Comparison of ENCODE assay signal across 8 cellular contexts in the genomic region with DNA sequence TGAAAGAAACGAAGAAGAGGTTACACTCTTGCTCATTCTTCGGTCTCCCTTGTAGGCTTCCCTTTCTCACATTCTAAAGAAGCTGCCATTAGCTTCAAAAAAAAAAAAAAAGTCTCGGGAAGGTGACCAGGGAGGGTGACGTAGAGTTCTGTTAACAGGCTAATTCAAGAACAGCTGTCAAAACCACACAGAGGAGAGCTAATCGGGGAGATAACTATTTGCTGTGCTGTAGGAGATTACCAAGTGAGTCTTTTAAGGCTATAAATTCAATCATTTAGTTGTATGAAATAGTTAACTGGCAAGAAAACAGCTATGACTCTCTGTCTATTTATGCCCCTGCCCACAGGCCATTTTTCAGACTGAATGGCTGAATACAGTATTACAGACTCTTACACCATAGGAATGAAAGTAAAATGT.
DNase-seq lines count a peak whose midpoint lies in the region; ATAC-seq, FAIRE-seq and TF ChIP-seq lines count a peak whose summit lies in the region.

No MANE protein-coding gene starts in this region.

- no peaks in the 10 kb centered on the region for H3K9me3 Mint-ChIP-seq in activated T-helper 1 cell treated with anti-CD3 and anti-CD28 coated beads, Interleukin-12 subunit alpha, Interleukin-12 subunit beta, Interleukin-2, Interleukin-4 antibody, amounts not matched to agents 30 ng/mL and 10 ng/mL and 1 ng/mL, durations not matched to agents 14 hours and 24 hours and 36 hours

- H2AFZ ChIP-seq in K562 (ENCODE audit: low read depth, low read length), result no peak overlapping the region

- no peaks in the 10 kb centered on the region for H3K79me2 ChIP-seq in K562 (ENCODE audit: control insufficient read depth, insufficient read depth, low read length)

- 0% methylated on average over 5 of the region's 5 CpGs for WGBS in K562 (ENCODE audit: insufficient coverage, low coverage, missing lambda C conversion rate)

- H3K4me3 ChIP-seq in K562 (no peak overlapping the region), skin epidermis (peak overlapping the region; percentile 12 to 46 (median 27))

- H3K9ac ChIP-seq in K562 (ENCODE audit: insufficient read depth in 1 of 2, low read depth in 2 of 2, low read length in 2 of 2), result no peak overlapping the region

- H3K9me3 ChIP-seq in K562 (replicated peaks; ENCODE audit: control insufficient read depth, insufficient read depth, low read depth, low read length), result no peaks in the 10 kb centered on the region

- no peaks in the 10 kb centered on the region for H4K20me1 ChIP-seq in K562 (replicated peaks; ENCODE audit: control insufficient read depth, insufficient read depth, low read length)

- CTCF ChIA-PET in K562 (lab: Yijun Ruan, JAX; ENCODE audit: low intra/inter-chr PET ratio), result interaction anchor here (0.6 kb wide), 1 partner anchor 10 kb away, joined by 3 read pairs; no protein-coding TSS in a partner anchor

- POLR2A ChIA-PET in K562 (lab: Yijun Ruan, JAX), result interaction anchor here (0.6 kb wide), 1 partner anchor 72 kb away, joined by 3 read pairs; no protein-coding TSS in a partner anchor

- no peak overlapping the region for H3K4me2 ChIP-seq in K562 (ENCODE audit: insufficient read depth, low read length)

- no peaks in the 10 kb centered on the region for H3K4me1 Mint-ChIP-seq in activated T-helper 1 cell treated with anti-CD3 and anti-CD28 coated beads, Interleukin-12 subunit alpha, Interleukin-12 subunit beta, Interleukin-2, Interleukin-4 antibody, amounts not matched to agents 30 ng/mL and 10 ng/mL and 1 ng/mL, durations not matched to agents 14 hours and 24 hours and 36 hours (ENCODE audit: low read depth)

- no peak overlapping the region for H3K4me3 Mint-ChIP-seq in activated T-helper 1 cell treated with anti-CD3 and anti-CD28 coated beads, Interleukin-12 subunit alpha, Interleukin-12 subunit beta, Interleukin-2, Interleukin-4 antibody, amounts not matched to agents 30 ng/mL and 10 ng/mL and 1 ng/mL, durations not matched to agents 14 hours and 24 hours and 36 hours

- no peaks in the 10 kb centered on the region for H3K27me3 ChIP-seq in K562 (ENCODE audit: control insufficient read depth in 2 of 2, insufficient read depth in 2 of 2, low read length in 2 of 2)

- TF ChIP-seq RAD21 in K562 (CRISPR knock-in tag; conservative IDR thresholded peaks at IDR 0.05 in 1 of 2, IDR thresholded peaks at IDR 0.05 in 1 of 2), result no peak

- no peak for TF ChIP-seq POLR2A in K562 (conservative IDR thresholded peaks at IDR 0.05)

- FAIRE-seq in K562 (lab: Jason Lieb, UNC) (no peak), islet of Langerhans (lab: Jason Lieb, UNC) (peak; percentile 97)

- in situ Hi-C loops in K562 (cut with MboI), result no loop called here

- H3K36me3 Mint-ChIP-seq in activated T-helper 1 cell treated with anti-CD3 and anti-CD28 coated beads, Interleukin-12 subunit alpha, Interleukin-12 subunit beta, Interleukin-2, Interleukin-4 antibody, amounts not matched to agents 30 ng/mL and 10 ng/mL and 1 ng/mL, durations not matched to agents 14 hours and 24 hours and 36 hours (ENCODE audit: low read depth), result no peaks in the 10 kb centered on the region

- intact Hi-C loops in K562 (cut with micrococcal nuclease), result no loop called here
- intact Hi-C loops in activated T-helper 1 cell treated with anti-CD3 and anti-CD28 coated beads, Interleukin-12 subunit alpha, Interleukin-12 subunit beta, Interleukin-2, Interleukin-4 antibody, amounts not matched to agents 30 ng/mL and 10 ng/mL and 1 ng/mL, durations not matched to agents 14 hours and 24 hours and 36 hours (cut with micrococcal nuclease), result no loop called here

- TF ChIP-seq EP300 in K562 (IDR thresholded peaks at IDR 0.05; ENCODE audit: low read length), result no peak

- DNase-seq in H4 (ENCODE audit: low spot score) (peak; percentile 63), K562 (ENCODE audit: extremely low read depth in 1 of 4, low spot score in 3 of 4) (no peak), KG1 (lab: John Stamatoyannopoulos, UW) (no peak), SIG-M5 treated with dmso at 0.1 percent for 504 hours (lab: John Stamatoyannopoulos, UW; ENCODE audit: unreplicated experiment) (no peak)
- DNase-seq in activated T-helper 1 cell treated with anti-CD3 and anti-CD28 coated beads, Interleukin-12 subunit alpha, Interleukin-12 subunit beta, Interleukin-2, Interleukin-4 antibody, amounts not matched to agents 30 ng/mL and 10 ng/mL and 1 ng/mL, durations not matched to agents 14 hours and 24 hours and 36 hours (ENCODE audit: low spot score), result no peak
- DNase-seq in activated CD4-positive, CD25-positive, alpha-beta regulatory T cell treated with anti-CD3 and anti-CD28 coated beads, Interleukin-2, amount 50 U/mL, for 72 hours, result no peak

- TF ChIP-seq CTCF in K562 (IDR thresholded peaks at IDR 0.05 in 2 of 3, conservative IDR thresholded peaks at IDR 0.05 in 1 of 3; ENCODE audit: insufficient read depth in 2 of 3, low read depth in 1 of 3, low read length in 3 of 3), result no peak

- no peaks in the 10 kb centered on the region for H3K4me1 ChIP-seq in K562 (replicated peaks in 1 of 2; ENCODE audit: control insufficient read depth in 2 of 2, insufficient read depth in 2 of 2, low read length in 2 of 2)

- no peaks in the 10 kb centered on the region for H3K36me3 ChIP-seq in K562 (ENCODE audit: control insufficient read depth, insufficient read depth, low read length)

- ATAC-seq in K562, result no peak

- H3K27ac ChIP-seq in K562 (ENCODE audit: extremely low read depth, low read depth, low read length), result no peak overlapping the region
- peak overlapping the region in 20 of 21 experiments; percentile 61 to 93 (median 77) for H3K27ac ChIP-seq in skin epidermis

- H3K27me3 Mint-ChIP-seq in activated T-helper 1 cell treated with anti-CD3 and anti-CD28 coated beads, Interleukin-12 subunit alpha, Interleukin-12 subunit beta, Interleukin-2, Interleukin-4 antibody, amounts not matched to agents 30 ng/mL and 10 ng/mL and 1 ng/mL, durations not matched to agents 14 hours and 24 hours and 36 hours (ENCODE audit: insufficient read depth), result peaks cover 6% of the 10 kb centered on the region

- BruUV-seq in K562 (replicated peaks; lab: Mats Ljungman, UMichigan), result no TSS peak

- H3K9me1 ChIP-seq in K562 (ENCODE audit: control insufficient read depth, insufficient read depth, low read length), result no peaks in the 10 kb centered on the region

- no peak overlapping the region for H3K27ac Mint-ChIP-seq in activated T-helper 1 cell treated with anti-CD3 and anti-CD28 coated beads, Interleukin-12 subunit alpha, Interleukin-12 subunit beta, Interleukin-2, Interleukin-4 antibody, amounts not matched to agents 30 ng/mL and 10 ng/mL and 1 ng/mL, durations not matched to agents 14 hours and 24 hours and 36 hours

TF ChIP-seq in K562, 482 proteins besides CTCF, POLR2A, EP300 and RAD21:
- TF ChIP-seq MCM3 (IDR thresholded peaks at IDR 0.05) (no peak), SMC3 (conservative IDR thresholded peaks at IDR 0.05; ENCODE audit: insufficient read depth, low read depth, low read length) (no peak), MCM7 (IDR thresholded peaks at IDR 0.05) (no peak), HDAC1 (IDR thresholded peaks at IDR 0.05) (no peak), GABPA (tag; conservative IDR thresholded peaks at IDR 0.05; ENCODE audit: low read depth) (0 out of 2 replicates have a peak, but pooled peaks have one; percentile 11)
- TF ChIP-seq, protein P1, sequence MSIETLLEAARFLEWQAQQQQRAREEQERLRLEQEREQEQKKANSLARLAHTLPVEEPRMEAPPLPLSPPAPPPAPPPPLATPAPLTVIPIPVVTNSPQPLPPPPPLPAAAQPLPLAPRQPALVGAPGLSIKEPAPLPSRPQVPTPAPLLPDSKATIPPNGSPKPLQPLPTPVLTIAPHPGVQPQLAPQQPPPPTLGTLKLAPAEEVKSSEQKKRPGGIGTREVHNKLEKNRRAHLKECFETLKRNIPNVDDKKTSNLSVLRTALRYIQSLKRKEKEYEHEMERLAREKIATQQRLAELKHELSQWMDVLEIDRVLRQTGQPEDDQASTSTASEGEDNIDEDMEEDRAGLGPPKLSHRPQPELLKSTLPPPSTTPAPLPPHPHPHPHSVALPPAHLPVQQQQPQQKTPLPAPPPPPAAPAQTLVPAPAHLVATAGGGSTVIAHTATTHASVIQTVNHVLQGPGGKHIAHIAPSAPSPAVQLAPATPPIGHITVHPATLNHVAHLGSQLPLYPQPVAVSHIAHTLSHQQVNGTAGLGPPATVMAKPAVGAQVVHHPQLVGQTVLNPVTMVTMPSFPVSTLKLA (conservative IDR thresholded peaks at IDR 0.05), result no peak
- TF ChIP-seq, protein P2, sequence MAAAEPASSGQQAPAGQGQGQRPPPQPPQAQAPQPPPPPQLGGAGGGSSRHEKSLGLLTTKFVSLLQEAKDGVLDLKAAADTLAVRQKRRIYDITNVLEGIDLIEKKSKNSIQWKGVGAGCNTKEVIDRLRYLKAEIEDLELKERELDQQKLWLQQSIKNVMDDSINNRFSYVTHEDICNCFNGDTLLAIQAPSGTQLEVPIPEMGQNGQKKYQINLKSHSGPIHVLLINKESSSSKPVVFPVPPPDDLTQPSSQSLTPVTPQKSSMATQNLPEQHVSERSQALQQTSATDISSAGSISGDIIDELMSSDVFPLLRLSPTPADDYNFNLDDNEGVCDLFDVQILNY (CRISPR knock-in tag; IDR thresholded peaks at IDR 0.05), result no peak
- TF ChIP-seq, protein P3, sequence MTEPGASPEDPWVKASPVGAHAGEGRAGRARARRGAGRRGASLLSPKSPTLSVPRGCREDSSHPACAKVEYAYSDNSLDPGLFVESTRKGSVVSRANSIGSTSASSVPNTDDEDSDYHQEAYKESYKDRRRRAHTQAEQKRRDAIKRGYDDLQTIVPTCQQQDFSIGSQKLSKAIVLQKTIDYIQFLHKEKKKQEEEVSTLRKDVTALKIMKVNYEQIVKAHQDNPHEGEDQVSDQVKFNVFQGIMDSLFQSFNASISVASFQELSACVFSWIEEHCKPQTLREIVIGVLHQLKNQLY (CRISPR knock-in tag; conservative IDR thresholded peaks at IDR 0.05), result no peak
TF ChIP-seq in K562: peak in this region for 1.
